8 cellular contexts compared by ENCODE assay signal in genomic region chr5:94618029-94618492, GRCh38. TPM values are rescaled to one million over a fixed set of nuclear protein-coding genes. Genes with fewer than 3 reads are reported as not detected.
DNase-seq lines count a peak whose midpoint lies in the region; ATAC-seq and TF ChIP-seq lines count a peak whose summit lies in the region.

No MANE protein-coding gene starts in this region.

- H3K4me1 ChIP-seq in GM23338 (ENCODE audit: insufficient read depth) = peaks cover 27% of the 10 kb centered on the region
- peaks cover 26% of the 10 kb centered on the region for H3K4me1 ChIP-seq in lower lobe of right lung
- H3K4me1 ChIP-seq in suprapubic skin = peaks cover 17% of the 10 kb centered on the region

- under 1% methylated on average over 14 of the region's 23 CpGs for WGBS in suprapubic skin

- H3K36me3 ChIP-seq in GM23338 (ENCODE audit: insufficient read depth) (no peaks in the 10 kb centered on the region), lower lobe of right lung (no peaks in the 10 kb centered on the region), suprapubic skin (no peaks in the 10 kb centered on the region)

- intact Hi-C loops in lower lobe of right lung (cut with DNase I) = no loop called here

- H3K79me2 ChIP-seq in GM23338 (replicated peaks; ENCODE audit: insufficient read depth) = peaks cover 47% of the 10 kb centered on the region

- H3K27me3 Mint-ChIP-seq in GM23338 (ENCODE audit: insufficient read depth, low read depth, poor library complexity) = no peaks in the 10 kb centered on the region
- no peaks in the 10 kb centered on the region for H3K27me3 Mint-ChIP-seq in IgD-negative memory B cell

- no peaks in the 10 kb centered on the region for H3F3A ChIP-seq in GM23338 (replicated peaks; ENCODE audit: low read depth)

- TF ChIP-seq POLR2A in suprapubic skin (IDR thresholded peaks at IDR 0.05) = no peak

- H3K27me3 ChIP-seq in GM23338 (ENCODE audit: insufficient read depth) (no peaks in the 10 kb centered on the region), lower lobe of right lung (ENCODE audit: low read depth) (no peaks in the 10 kb centered on the region), suprapubic skin (no peaks in the 10 kb centered on the region)

- no peak for TF ChIP-seq CTCF in GM23338 (conservative IDR thresholded peaks at IDR 0.05; ENCODE audit: low read depth in 2 of 2)
- TF ChIP-seq CTCF in lower lobe of right lung (IDR thresholded peaks at IDR 0.05) = no peak
- no peak for TF ChIP-seq CTCF in suprapubic skin (IDR thresholded peaks at IDR 0.05)

- ATAC-seq in GM23338 = peak; percentile 34
- peak; percentile 73 for ATAC-seq in SK-N-SH treated with all-trans-retinoic acid at 6 μM for 48 hours
- ATAC-seq in lower lobe of right lung = peak; percentile 90 to 91

- no peak for TF ChIP-seq EP300 in suprapubic skin (IDR thresholded peaks at IDR 0.05)

- no peaks in the 10 kb centered on the region for H3K9me2 ChIP-seq in GM23338 (ENCODE audit: insufficient read depth)

- H3K9me3 Mint-ChIP-seq in GM23338 (no peaks in the 10 kb centered on the region), IgD-negative memory B cell (no peaks in the 10 kb centered on the region)

- H3K36me3 Mint-ChIP-seq in GM23338 (ENCODE audit: low read depth) (no peaks in the 10 kb centered on the region; the same call in 2 of the 3 replicates), IgD-negative memory B cell (no peaks in the 10 kb centered on the region)

- DNase-seq in NCI-H82 (lab: John Stamatoyannopoulos, UW) (peak; percentile 76), NCI-H82 treated with DMSO at 0.1 percent for 48 hours (lab: John Stamatoyannopoulos, UW; ENCODE audit: unreplicated experiment) (no peak), GM23338 (ENCODE audit: low spot score) (peak; percentile 65), lower lobe of right lung (peak; percentile 83), suprapubic skin (ENCODE audit: low spot score in 2 of 2) (peak in 1 of 2 donors; percentile 80)
- peak; percentile 24 for DNase-seq in effector CD4-positive, alpha-beta T cell

- H3K9me3 ChIP-seq in lower lobe of right lung = no peaks in the 10 kb centered on the region
- no peaks in the 10 kb centered on the region for H3K9me3 ChIP-seq in suprapubic skin

- H4K20me1 ChIP-seq in GM23338 (replicated peaks; ENCODE audit: insufficient read depth) = peaks cover 12% of the 10 kb centered on the region

- H3K4me2 ChIP-seq in GM23338 = peak overlapping the region; percentile 75

- H3K27ac ChIP-seq in GM23338 (ENCODE audit: low read depth) (peak overlapping the region; percentile 57), lower lobe of right lung (peak overlapping the region; percentile 88), suprapubic skin (peak overlapping the region; percentile 76)

- peak overlapping the region; percentile 43 for H2AFZ ChIP-seq in GM23338

- H3K4me1 Mint-ChIP-seq in GM23338 (peaks cover 36% of the 10 kb centered on the region), IgD-negative memory B cell (peaks cover 15 to 34% (median 20%) of the 10 kb centered on the region in 3 donors)

- peak overlapping the region; percentile 89 for H3K27ac Mint-ChIP-seq in GM23338
- peak overlapping the region; percentile 66 to 71 (median 69) for H3K27ac Mint-ChIP-seq in IgD-negative memory B cell

- H3K4me3 Mint-ChIP-seq in GM23338 (peak overlapping the region; percentile 90), IgD-negative memory B cell (peak overlapping the region; percentile 97 to 99 (median 98))

- H3K4me3 ChIP-seq in GM23338 (peak overlapping the region; percentile 57), lower lobe of right lung (peak overlapping the region; percentile 84), suprapubic skin (peak overlapping the region; percentile 64)

TF ChIP-seq in GM23338, 12 proteins besides CTCF, POLR2A, EP300 and RAD21:
- no peak for TF ChIP-seq STAT1 (IDR thresholded peaks at IDR 0.05; ENCODE audit: unreplicated experiment)

TF ChIP-seq in SK-N-SH treated with all-trans-retinoic acid at 6 μM for 48 hours, 23 proteins besides CTCF, POLR2A, EP300 and RAD21:
- TF ChIP-seq ZNF70 (CRISPR knock-in tag; IDR thresholded peaks at IDR 0.05) (peak; percentile 78), SNAI2 (CRISPR knock-in tag; IDR thresholded peaks at IDR 0.05) (no peak)

RNA-seq across cellular contexts. Expression of gene KIAA0825, which starts 0.3 kb away (rescaled TPM):
- 1.7 and 3.1 TPM in 2 replicates for total RNA-seq in GM23338 (2014; rRNA removed; shearing (Covaris generic))
- polyA plus RNA-seq in GM23338 (2016; fragmentation: Nextera tagmentation; extraction: Ambion mirVana) (1.8 TPM in 2 replicates), IgD-negative memory B cell (0.84 TPM)
- total RNA-seq in lower lobe of right lung (5.5 TPM), suprapubic skin (1 to 10 TPM; 3.4 to 5.8 (median 4.5) TPM)

RNA-seq across cellular contexts. Expression of gene SLF1, which starts 0.4 kb away (rescaled TPM):
- 33.9 and 36.3 TPM in 2 replicates for total RNA-seq in GM23338 (2014; rRNA removed; shearing (Covaris generic))
- polyA plus RNA-seq in GM23338 (2016; fragmentation: Nextera tagmentation; extraction: Ambion mirVana) (34.8 and 43.8 TPM in 2 replicates), IgD-negative memory B cell (3.9 TPM)
- total RNA-seq in lower lobe of right lung (6.1 TPM), suprapubic skin (10 to 100 TPM in 1 of 4 donors, 1 to 10 TPM in 3; 2.1 to 17.6 (median 3.1) TPM)

Comparison
In these comparisons a context has a peak if more than half of its experiments do, and no peak if none do; other contexts are left out.
1. ATAC-seq: peak in every context shown above with its lines; median percentile 90 in lower lobe of right lung; 73 in SK-N-SH treated with all-trans-retinoic acid at 6 μM for 48 hours; 34 in GM23338.